In genomic region chr2:71618327-71619113, GRCh38 we compare ENCODE assay signal across 1 cellular context.
TF ChIP-seq lines count a peak whose summit lies in the region.

No MANE protein-coding gene starts in this region.

TF ChIP-seq in IMR-90, 13 proteins besides CTCF, POLR2A, EP300 and RAD21 (continued from another document):
- TF ChIP-seq BHLHE40 (IDR thresholded peaks at IDR 0.05; ENCODE audit: low read depth, low read length) (no peak), ELK1 (IDR thresholded peaks at IDR 0.05; ENCODE audit: borderline replicate concordance, low read depth, low read length) (no peak), SMC3 (IDR thresholded peaks at IDR 0.05; ENCODE audit: low read depth, low read length) (no peak)
- TF ChIP-seq, protein P1, sequence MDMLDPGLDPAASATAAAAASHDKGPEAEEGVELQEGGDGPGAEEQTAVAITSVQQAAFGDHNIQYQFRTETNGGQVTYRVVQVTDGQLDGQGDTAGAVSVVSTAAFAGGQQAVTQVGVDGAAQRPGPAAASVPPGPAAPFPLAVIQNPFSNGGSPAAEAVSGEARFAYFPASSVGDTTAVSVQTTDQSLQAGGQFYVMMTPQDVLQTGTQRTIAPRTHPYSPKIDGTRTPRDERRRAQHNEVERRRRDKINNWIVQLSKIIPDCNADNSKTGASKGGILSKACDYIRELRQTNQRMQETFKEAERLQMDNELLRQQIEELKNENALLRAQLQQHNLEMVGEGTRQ (IDR thresholded peaks at IDR 0.05; ENCODE audit: low read depth, low read length), result no peak
